ENCODE assay signal across 1 cellular context in the genomic region with DNA sequence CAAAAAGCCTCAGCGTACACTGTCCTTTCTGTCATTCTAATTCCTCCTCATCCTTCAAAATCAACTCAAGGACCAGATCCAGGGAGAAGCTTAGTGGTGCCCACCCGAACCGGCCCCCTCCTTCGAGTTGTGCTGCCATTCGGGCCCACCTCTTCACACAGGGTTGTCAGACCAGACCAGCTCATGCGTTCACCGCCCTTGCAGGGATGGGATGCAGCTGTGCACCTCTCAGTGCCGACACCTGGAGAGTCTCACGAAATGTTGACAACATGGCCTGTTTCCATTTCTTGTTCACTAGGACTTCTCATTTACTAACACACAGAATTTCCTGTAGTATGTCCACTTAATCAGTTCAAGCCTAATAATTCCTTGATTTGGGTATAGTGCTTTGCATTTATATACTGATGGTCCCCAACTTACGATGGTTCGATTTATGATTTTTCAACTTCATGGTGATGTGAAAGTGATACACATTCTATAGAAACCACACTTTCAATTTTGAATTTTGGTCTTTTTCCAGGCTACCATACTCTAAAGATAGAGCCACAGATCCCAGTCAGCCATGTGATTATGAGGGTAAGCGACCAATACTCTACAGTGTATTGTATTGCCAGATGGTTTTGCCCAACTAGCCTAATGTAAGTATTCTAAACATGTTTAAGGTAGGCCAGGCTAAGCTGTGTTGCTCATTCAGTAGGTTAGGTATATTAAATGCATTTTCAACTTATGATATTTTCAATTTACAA.
TF ChIP-seq lines count a peak whose summit lies in the region.

No MANE protein-coding gene starts in this region.

TF ChIP-seq in WTC11, 78 proteins besides CTCF, POLR2A, EP300 and RAD21 (continued from another document):
- TF ChIP-seq NFATC4 (CRISPR knock-in tag; IDR thresholded peaks at IDR 0.05), result no peak
- no peak for TF ChIP-seq MYBL2 (CRISPR knock-in tag; IDR thresholded peaks at IDR 0.05)
- TF ChIP-seq, protein P1, sequence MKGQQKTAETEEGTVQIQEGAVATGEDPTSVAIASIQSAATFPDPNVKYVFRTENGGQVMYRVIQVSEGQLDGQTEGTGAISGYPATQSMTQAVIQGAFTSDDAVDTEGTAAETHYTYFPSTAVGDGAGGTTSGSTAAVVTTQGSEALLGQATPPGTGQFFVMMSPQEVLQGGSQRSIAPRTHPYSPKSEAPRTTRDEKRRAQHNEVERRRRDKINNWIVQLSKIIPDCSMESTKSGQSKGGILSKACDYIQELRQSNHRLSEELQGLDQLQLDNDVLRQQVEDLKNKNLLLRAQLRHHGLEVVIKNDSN (CRISPR knock-in tag; IDR thresholded peaks at IDR 0.05), result no peak
- TF ChIP-seq, protein P2, sequence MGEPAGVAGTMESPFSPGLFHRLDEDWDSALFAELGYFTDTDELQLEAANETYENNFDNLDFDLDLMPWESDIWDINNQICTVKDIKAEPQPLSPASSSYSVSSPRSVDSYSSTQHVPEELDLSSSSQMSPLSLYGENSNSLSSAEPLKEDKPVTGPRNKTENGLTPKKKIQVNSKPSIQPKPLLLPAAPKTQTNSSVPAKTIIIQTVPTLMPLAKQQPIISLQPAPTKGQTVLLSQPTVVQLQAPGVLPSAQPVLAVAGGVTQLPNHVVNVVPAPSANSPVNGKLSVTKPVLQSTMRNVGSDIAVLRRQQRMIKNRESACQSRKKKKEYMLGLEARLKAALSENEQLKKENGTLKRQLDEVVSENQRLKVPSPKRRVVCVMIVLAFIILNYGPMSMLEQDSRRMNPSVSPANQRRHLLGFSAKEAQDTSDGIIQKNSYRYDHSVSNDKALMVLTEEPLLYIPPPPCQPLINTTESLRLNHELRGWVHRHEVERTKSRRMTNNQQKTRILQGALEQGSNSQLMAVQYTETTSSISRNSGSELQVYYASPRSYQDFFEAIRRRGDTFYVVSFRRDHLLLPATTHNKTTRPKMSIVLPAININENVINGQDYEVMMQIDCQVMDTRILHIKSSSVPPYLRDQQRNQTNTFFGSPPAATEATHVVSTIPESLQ (CRISPR knock-in tag; IDR thresholded peaks at IDR 0.05), result no peak
- TF ChIP-seq, protein P3, sequence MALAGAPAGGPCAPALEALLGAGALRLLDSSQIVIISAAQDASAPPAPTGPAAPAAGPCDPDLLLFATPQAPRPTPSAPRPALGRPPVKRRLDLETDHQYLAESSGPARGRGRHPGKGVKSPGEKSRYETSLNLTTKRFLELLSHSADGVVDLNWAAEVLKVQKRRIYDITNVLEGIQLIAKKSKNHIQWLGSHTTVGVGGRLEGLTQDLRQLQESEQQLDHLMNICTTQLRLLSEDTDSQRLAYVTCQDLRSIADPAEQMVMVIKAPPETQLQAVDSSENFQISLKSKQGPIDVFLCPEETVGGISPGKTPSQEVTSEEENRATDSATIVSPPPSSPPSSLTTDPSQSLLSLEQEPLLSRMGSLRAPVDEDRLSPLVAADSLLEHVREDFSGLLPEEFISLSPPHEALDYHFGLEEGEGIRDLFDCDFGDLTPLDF (CRISPR knock-in tag; IDR thresholded peaks at IDR 0.05), result no peak
- TF ChIP-seq ETV6 (CRISPR knock-in tag; IDR thresholded peaks at IDR 0.05), result no peak
- TF ChIP-seq IRF2 (CRISPR knock-in tag; IDR thresholded peaks at IDR 0.05; ENCODE audit: borderline replicate concordance, low read depth), result no peak
- TF ChIP-seq ZNF219 (CRISPR knock-in tag; IDR thresholded peaks at IDR 0.05; ENCODE audit: borderline replicate concordance), result no peak
- TF ChIP-seq ZNF423 (CRISPR knock-in tag; IDR thresholded peaks at IDR 0.05), result no peak
- TF ChIP-seq, protein P4, sequence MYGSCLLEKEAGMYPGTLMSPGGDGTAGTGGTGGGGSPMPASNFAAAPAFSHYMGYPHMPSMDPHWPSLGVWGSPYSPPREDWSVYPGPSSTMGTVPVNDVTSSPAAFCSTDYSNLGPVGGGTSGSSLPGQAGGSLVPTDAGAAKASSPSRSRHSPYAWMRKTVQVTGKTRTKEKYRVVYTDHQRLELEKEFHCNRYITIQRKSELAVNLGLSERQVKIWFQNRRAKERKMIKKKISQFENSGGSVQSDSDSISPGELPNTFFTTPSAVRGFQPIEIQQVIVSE (CRISPR knock-in tag; IDR thresholded peaks at IDR 0.05; ENCODE audit: borderline replicate concordance), result no peak
- TF ChIP-seq, protein P5, sequence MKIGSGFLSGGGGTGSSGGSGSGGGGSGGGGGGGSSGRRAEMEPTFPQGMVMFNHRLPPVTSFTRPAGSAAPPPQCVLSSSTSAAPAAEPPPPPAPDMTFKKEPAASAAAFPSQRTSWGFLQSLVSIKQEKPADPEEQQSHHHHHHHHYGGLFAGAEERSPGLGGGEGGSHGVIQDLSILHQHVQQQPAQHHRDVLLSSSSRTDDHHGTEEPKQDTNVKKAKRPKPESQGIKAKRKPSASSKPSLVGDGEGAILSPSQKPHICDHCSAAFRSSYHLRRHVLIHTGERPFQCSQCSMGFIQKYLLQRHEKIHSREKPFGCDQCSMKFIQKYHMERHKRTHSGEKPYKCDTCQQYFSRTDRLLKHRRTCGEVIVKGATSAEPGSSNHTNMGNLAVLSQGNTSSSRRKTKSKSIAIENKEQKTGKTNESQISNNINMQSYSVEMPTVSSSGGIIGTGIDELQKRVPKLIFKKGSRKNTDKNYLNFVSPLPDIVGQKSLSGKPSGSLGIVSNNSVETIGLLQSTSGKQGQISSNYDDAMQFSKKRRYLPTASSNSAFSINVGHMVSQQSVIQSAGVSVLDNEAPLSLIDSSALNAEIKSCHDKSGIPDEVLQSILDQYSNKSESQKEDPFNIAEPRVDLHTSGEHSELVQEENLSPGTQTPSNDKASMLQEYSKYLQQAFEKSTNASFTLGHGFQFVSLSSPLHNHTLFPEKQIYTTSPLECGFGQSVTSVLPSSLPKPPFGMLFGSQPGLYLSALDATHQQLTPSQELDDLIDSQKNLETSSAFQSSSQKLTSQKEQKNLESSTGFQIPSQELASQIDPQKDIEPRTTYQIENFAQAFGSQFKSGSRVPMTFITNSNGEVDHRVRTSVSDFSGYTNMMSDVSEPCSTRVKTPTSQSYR (CRISPR knock-in tag; IDR thresholded peaks at IDR 0.05), result no peak
- TF ChIP-seq, protein P6, sequence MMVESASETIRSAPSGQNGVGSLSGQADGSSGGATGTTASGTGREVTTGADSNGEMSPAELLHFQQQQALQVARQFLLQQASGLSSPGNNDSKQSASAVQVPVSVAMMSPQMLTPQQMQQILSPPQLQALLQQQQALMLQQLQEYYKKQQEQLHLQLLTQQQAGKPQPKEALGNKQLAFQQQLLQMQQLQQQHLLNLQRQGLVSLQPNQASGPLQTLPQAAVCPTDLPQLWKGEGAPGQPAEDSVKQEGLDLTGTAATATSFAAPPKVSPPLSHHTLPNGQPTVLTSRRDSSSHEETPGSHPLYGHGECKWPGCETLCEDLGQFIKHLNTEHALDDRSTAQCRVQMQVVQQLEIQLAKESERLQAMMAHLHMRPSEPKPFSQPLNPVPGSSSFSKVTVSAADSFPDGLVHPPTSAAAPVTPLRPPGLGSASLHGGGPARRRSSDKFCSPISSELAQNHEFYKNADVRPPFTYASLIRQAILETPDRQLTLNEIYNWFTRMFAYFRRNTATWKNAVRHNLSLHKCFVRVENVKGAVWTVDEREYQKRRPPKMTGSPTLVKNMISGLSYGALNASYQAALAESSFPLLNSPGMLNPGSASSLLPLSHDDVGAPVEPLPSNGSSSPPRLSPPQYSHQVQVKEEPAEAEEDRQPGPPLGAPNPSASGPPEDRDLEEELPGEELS (CRISPR knock-in tag; IDR thresholded peaks at IDR 0.05), result no peak
- TF ChIP-seq, protein P7, sequence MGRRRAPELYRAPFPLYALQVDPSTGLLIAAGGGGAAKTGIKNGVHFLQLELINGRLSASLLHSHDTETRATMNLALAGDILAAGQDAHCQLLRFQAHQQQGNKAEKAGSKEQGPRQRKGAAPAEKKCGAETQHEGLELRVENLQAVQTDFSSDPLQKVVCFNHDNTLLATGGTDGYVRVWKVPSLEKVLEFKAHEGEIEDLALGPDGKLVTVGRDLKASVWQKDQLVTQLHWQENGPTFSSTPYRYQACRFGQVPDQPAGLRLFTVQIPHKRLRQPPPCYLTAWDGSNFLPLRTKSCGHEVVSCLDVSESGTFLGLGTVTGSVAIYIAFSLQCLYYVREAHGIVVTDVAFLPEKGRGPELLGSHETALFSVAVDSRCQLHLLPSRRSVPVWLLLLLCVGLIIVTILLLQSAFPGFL (CRISPR knock-in tag; IDR thresholded peaks at IDR 0.05; ENCODE audit: borderline replicate concordance), result no peak
- TF ChIP-seq, protein P8, sequence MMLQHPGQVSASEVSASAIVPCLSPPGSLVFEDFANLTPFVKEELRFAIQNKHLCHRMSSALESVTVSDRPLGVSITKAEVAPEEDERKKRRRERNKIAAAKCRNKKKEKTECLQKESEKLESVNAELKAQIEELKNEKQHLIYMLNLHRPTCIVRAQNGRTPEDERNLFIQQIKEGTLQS (CRISPR knock-in tag; conservative IDR thresholded peaks at IDR 0.05), result no peak
- no peak for TF ChIP-seq TEAD4 (CRISPR knock-in tag; IDR thresholded peaks at IDR 0.05)
